Comparison of ENCODE assay signal across 9 cellular contexts in the genomic region with DNA sequence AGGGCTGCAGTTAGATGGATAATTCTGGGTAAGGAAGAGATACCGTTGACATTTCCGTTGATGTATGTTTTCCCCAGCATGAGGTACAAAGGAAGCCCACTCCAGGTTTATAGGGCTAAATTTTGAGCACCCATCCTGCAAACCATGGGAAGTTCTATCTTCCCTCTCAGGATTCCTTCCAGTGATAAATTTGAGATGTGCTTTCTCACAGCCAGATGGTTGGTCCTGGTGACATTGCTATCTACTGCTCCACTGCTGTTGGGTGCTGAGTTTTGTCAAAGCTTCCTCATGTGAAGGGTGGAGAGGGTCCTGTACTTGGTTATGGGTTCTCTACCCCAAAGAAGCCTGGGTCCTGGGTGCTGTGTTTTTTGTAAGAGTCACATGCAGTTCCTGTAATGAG.
"Had no signal": no experiment of that assay in that cellular context is flagged by ENCODE, and none has a peak within 500 bp of the region (broad histone marks: within the 10 kb centered on the region; RNA-seq: fewer than 3 reads in every experiment).

No MANE protein-coding gene starts in this region.

- H3K27ac Mint-ChIP-seq: GM23338, H9, HFFc6 had no signal

- ATAC-seq: GM23338, HCT116 had no signal

- H3K36me3 ChIP-seq: HAP-1 had no signal

- DNase-seq: GM23248, GOT3, H7, H9, HCEC 1CT, HFFc6 had no signal

- H3K27ac ChIP-seq: GM23248 had no signal

- H3K4me3 Mint-ChIP-seq: GM23338, H9, HFFc6 had no signal

- H3K4me1 Mint-ChIP-seq: GM23338, H9 had no signal

- H3K4me1 ChIP-seq: HAP-1 had no signal

- H3K9me3 Mint-ChIP-seq: GM23338, H9, HFFc6 had no signal

- H3K4me3 ChIP-seq: GM23248, GM23338, HAP-1 had no signal

- H3K9me3 ChIP-seq: HAP-1 had no signal
